9 cellular contexts compared by ENCODE assay signal in genomic region chr1:214404154-214404553, GRCh38.
DNase-seq lines count a peak whose midpoint lies in the region; ATAC-seq and TF ChIP-seq lines count a peak whose summit lies in the region.
"Had no signal": no experiment of that assay in that cellular context is flagged by ENCODE, and none has a peak within 500 bp of the region (broad histone marks: within the 10 kb centered on the region; RNA-seq: fewer than 3 reads in every experiment).

No MANE protein-coding gene starts in this region.

- DNase-seq in iris pigment epithelial cell (ENCODE audit: low read depth) = peak; percentile 91
- no peak for DNase-seq in NCI-H446 (lab: John Stamatoyannopoulos, UW)
- no peak for DNase-seq in right cardiac atrium
- no peak for DNase-seq in sciatic nerve (ENCODE audit: low spot score)
- no peak for DNase-seq in left lobe of liver (ENCODE audit: low spot score)

- no peaks in the 10 kb centered on the region for H3K27me3 ChIP-seq in right cardiac atrium (ENCODE audit: control insufficient read depth, insufficient read depth)
- H3K27me3 ChIP-seq: cardiac muscle cell had no signal

- ATAC-seq in GM18907 (IDR thresholded peaks at IDR 0.05; ENCODE audit: unreplicated experiment) (peak; percentile 86), HG03097 (IDR thresholded peaks at IDR 0.05; ENCODE audit: low FRiP score, unreplicated experiment) (peak; percentile 90), SK-N-SH treated with all-trans-retinoic acid at 6 μM for 48 hours (peak; percentile 61), right cardiac atrium (no peak), sciatic nerve (no peak), left lobe of liver (no peak)

- H3K9me3 ChIP-seq in right cardiac atrium (ENCODE audit: control insufficient read depth, low read length) = no peaks in the 10 kb centered on the region

- intact Hi-C loops in right cardiac atrium (cut with DNase I) = loop anchor here in 1 of 4 donors (10.0 kb wide), 1 partner anchor 151 kb away; the partner anchor contains the start of gene PTPN14
- intact Hi-C loops in sciatic nerve (cut with DNase I) = no loop called here

- 63% methylated on average over 4 of the region's 4 CpGs for WGBS in right cardiac atrium

- H3K4me3 ChIP-seq in right cardiac atrium (ENCODE audit: low read length) = no peak overlapping the region
- H3K4me3 ChIP-seq: cardiac muscle cell had no signal

- H3K4me1 ChIP-seq in right cardiac atrium (ENCODE audit: control insufficient read depth, insufficient read depth, low read length) = peaks cover 2% of the 10 kb centered on the region

- no peak overlapping the region for H3K27ac ChIP-seq in right cardiac atrium (ENCODE audit: low read length)
- H3K27ac ChIP-seq: cardiac muscle cell had no signal

TF ChIP-seq in SK-N-SH treated with all-trans-retinoic acid at 6 μM for 48 hours, 23 proteins besides CTCF, POLR2A, EP300 and RAD21:
- TF ChIP-seq ZFP3 (CRISPR knock-in tag; IDR thresholded peaks at IDR 0.05) = no peak
- no peak for TF ChIP-seq ZC3H10 (CRISPR knock-in tag; IDR thresholded peaks at IDR 0.05)
- TF ChIP-seq GLIS3 (CRISPR knock-in tag; IDR thresholded peaks at IDR 0.05) = no peak
- no peak for TF ChIP-seq ZFP30 (CRISPR knock-in tag; IDR thresholded peaks at IDR 0.05)
- TF ChIP-seq TSHZ2 (CRISPR knock-in tag; IDR thresholded peaks at IDR 0.05) = no peak
- no peak for TF ChIP-seq TOX (CRISPR knock-in tag; IDR thresholded peaks at IDR 0.05; ENCODE audit: borderline replicate concordance)
- TF ChIP-seq PPARA (CRISPR knock-in tag; IDR thresholded peaks at IDR 0.05; ENCODE audit: borderline replicate concordance) = no peak
- no peak for TF ChIP-seq OSR1 (CRISPR knock-in tag; IDR thresholded peaks at IDR 0.05)
- no peak for TF ChIP-seq POU6F1 (CRISPR knock-in tag; IDR thresholded peaks at IDR 0.05; ENCODE audit: borderline replicate concordance, low read depth)
- no peak for TF ChIP-seq ZNF565 (CRISPR knock-in tag; conservative IDR thresholded peaks at IDR 0.05; ENCODE audit: low read depth)
- no peak for TF ChIP-seq ZNF8 (CRISPR knock-in tag; IDR thresholded peaks at IDR 0.05)
- TF ChIP-seq CREB5 (CRISPR knock-in tag; IDR thresholded peaks at IDR 0.05; ENCODE audit: low read depth) = no peak
- no peak for TF ChIP-seq SNAI2 (CRISPR knock-in tag; IDR thresholded peaks at IDR 0.05)
- no peak for TF ChIP-seq RARB (CRISPR knock-in tag; IDR thresholded peaks at IDR 0.05)
- no peak for TF ChIP-seq CSDC2 (CRISPR knock-in tag; IDR thresholded peaks at IDR 0.05)
- TF ChIP-seq PATZ1 (CRISPR knock-in tag; IDR thresholded peaks at IDR 0.05; ENCODE audit: borderline replicate concordance) = no peak
- no peak for TF ChIP-seq ZNF70 (CRISPR knock-in tag; IDR thresholded peaks at IDR 0.05)
- no peak for TF ChIP-seq BACH2 (CRISPR knock-in tag; IDR thresholded peaks at IDR 0.05; ENCODE audit: borderline replicate concordance)
- no peak for TF ChIP-seq TCF4 (CRISPR knock-in tag; IDR thresholded peaks at IDR 0.05; ENCODE audit: borderline replicate concordance)

Comparison
In these comparisons a context has a peak if more than half of its experiments do, and no peak if none do; other contexts are left out.
1. ATAC-seq: peak in GM18907 (single experiment), HG03097 (single experiment) and SK-N-SH treated with all-trans-retinoic acid at 6 μM for 48 hours (single experiment); none in right cardiac atrium (0 of 2), sciatic nerve (single experiment) and left lobe of liver (single experiment).